ENCODE assay signal across 8 cellular contexts in genomic region chr11:6737872-6738466, GRCh38. TPM values are rescaled to one million over a fixed set of nuclear protein-coding genes. Genes with fewer than 3 reads are reported as not detected.
A peak's percentile ranks its signal among the peaks of the same experiment; 100 is the strongest.
DNase-seq lines count a peak whose midpoint lies in the region; ATAC-seq and TF ChIP-seq lines count a peak whose summit lies in the region.

No MANE protein-coding gene starts in this region.

- H3K27ac ChIP-seq in A673 (ENCODE audit: low read depth, low read length, poor library complexity, severe bottlenecking) (no peak overlapping the region), tibial nerve (no peak overlapping the region)
- H3K27ac ChIP-seq in naive thymus-derived CD4-positive, alpha-beta T cell (ENCODE audit: low read depth, low read length) = peak overlapping the region; percentile 61

- BruUV-seq in A673 (replicated peaks; lab: Mats Ljungman, UMichigan) = no TSS peak

- H3K4me1 Mint-ChIP-seq in naive thymus-derived CD4-positive, alpha-beta T cell = peaks cover 65 to 96% (median 86%) of the 10 kb centered on the region in 7 donors

- no peak for TF ChIP-seq EP300 in tibial nerve (IDR thresholded peaks at IDR 0.05)

- no peaks in the 10 kb centered on the region for H3K27me3 ChIP-seq in A673 (replicated peaks; ENCODE audit: insufficient read depth, low read depth, low read length, poor library complexity)
- no peaks in the 10 kb centered on the region for H3K27me3 ChIP-seq in naive thymus-derived CD4-positive, alpha-beta T cell (ENCODE audit: control insufficient read depth in 2 of 2, insufficient read depth in 2 of 2, low read length in 2 of 2)
- no peaks in the 10 kb centered on the region for H3K27me3 ChIP-seq in tibial nerve

- H3K4me3 Mint-ChIP-seq in naive thymus-derived CD4-positive, alpha-beta T cell = peak overlapping the region in 9 of 10 donors; percentile 4 to 90 (median 46)

- H3K36me3 Mint-ChIP-seq in naive thymus-derived CD4-positive, alpha-beta T cell = peaks cover 7 to 47% (median 32%) of the 10 kb centered on the region in 5 donors

- no peak for TF ChIP-seq POLR2A in tibial nerve (IDR thresholded peaks at IDR 0.05)

- intact Hi-C loops in A673 (cut with micrococcal nuclease; ENCODE audit: unreplicated experiment) = no loop called here
- intact Hi-C loops in naive thymus-derived CD4-positive, alpha-beta T cell (cut with micrococcal nuclease) = loop anchor here (1.0 to 2.0 kb wide), 3 partner anchors 8 to 35 kb away; no protein-coding TSS in a partner anchor

- peak; percentile 74 for TF ChIP-seq CTCF in A673 (conservative IDR thresholded peaks at IDR 0.05; ENCODE audit: low read depth, low read length)
- peak; percentile 70 for TF ChIP-seq CTCF in GM12873 (IDR thresholded peaks at IDR 0.05; ENCODE audit: insufficient read depth, low read depth, low read length, missing control alignments)
- peak; percentile 38 to 52 (median 50) for TF ChIP-seq CTCF in tibial nerve (IDR thresholded peaks at IDR 0.05)

- CTCF ChIA-PET in A673 (lab: Charles Lee) = interaction anchor here (0.6 to 1.0 kb wide), 2 partner anchors 45 to 359 kb away, joined by 4 to 8 read pairs; no protein-coding TSS in a partner anchor
- CTCF ChIA-PET in naive thymus-derived CD4-positive, alpha-beta T cell (lab: Charles Lee) = interaction anchor here (0.6 to 17.2 kb wide), 13 partner anchors 9 to 215 kb away, joined by 3 to 425 read pairs (median 3); partner anchors contain the start of gene TAF10

- DNase-seq in A673 (ENCODE audit: low spot score) = peak; percentile 67
- peak; percentile 7 for DNase-seq in NCI-H1048 (lab: John Stamatoyannopoulos, UW)
- peak; percentile 24 for DNase-seq in activated CD4-positive, alpha-beta T cell treated with anti-CD3 and anti-CD28 coated beads for 1 hour
- peak; percentile 69 for DNase-seq in effector CD4-positive, alpha-beta T cell
- DNase-seq in naive thymus-derived CD4-positive, alpha-beta T cell = peak in 8 of 9 donors; percentile 46 to 79 (median 72)
- peak in 1 of 2 donors; percentile 43 for DNase-seq in tibial nerve (ENCODE audit: low spot score in 2 of 2)

- POLR2A ChIA-PET in A673 (lab: Charles Lee; ENCODE audit: low non-redundant PET) = no interaction called here
- POLR2A ChIA-PET in naive thymus-derived CD4-positive, alpha-beta T cell (lab: Charles Lee) = interaction anchor here (0.6 to 10.0 kb wide), 10 partner anchors 8 to 127 kb away, joined by 3 to 76 read pairs (median 4); no protein-coding TSS in a partner anchor

- H3K4me3 ChIP-seq in A673 (ENCODE audit: low read depth, low read length, poor library complexity, severe bottlenecking) (no peak overlapping the region), tibial nerve (no peak overlapping the region)
- no peak overlapping the region for H3K4me3 ChIP-seq in naive thymus-derived CD4-positive, alpha-beta T cell (ENCODE audit: low read length)

- WGBS in tibial nerve, 2 donors = 28 to 42% methylated on average over 2 of the region's 2 CpGs

- H3K27ac Mint-ChIP-seq in naive thymus-derived CD4-positive, alpha-beta T cell = peak overlapping the region in 8 of 9 donors; percentile 34 to 92 (median 83)

- peak; percentile 90 for ATAC-seq in HG02678 (IDR thresholded peaks at IDR 0.05; ENCODE audit: unreplicated experiment)
- peak; percentile 86 for ATAC-seq in naive thymus-derived CD4-positive, alpha-beta T cell

- no peaks in the 10 kb centered on the region for H3K27me3 Mint-ChIP-seq in naive thymus-derived CD4-positive, alpha-beta T cell

- H3K9me3 ChIP-seq in A673 (ENCODE audit: low read depth, low read length, poor library complexity, severe bottlenecking) (no peaks in the 10 kb centered on the region), tibial nerve (peaks cover 0 to 6% (median 0%) of the 10 kb centered on the region in 4 donors)
- no peaks in the 10 kb centered on the region for H3K9me3 ChIP-seq in naive thymus-derived CD4-positive, alpha-beta T cell (ENCODE audit: control insufficient read depth in 2 of 3, low read length in 3 of 3)

- no peaks in the 10 kb centered on the region for H3K36me3 ChIP-seq in A673 (ENCODE audit: insufficient read depth, low read length, poor library complexity, severe bottlenecking)
- peaks cover 0 to 18% (median 5%) of the 10 kb centered on the region in 3 experiments for H3K36me3 ChIP-seq in naive thymus-derived CD4-positive, alpha-beta T cell (ENCODE audit: control insufficient read depth in 2 of 3, insufficient read depth in 3 of 3, low read length in 3 of 3)
- no peaks in the 10 kb centered on the region for H3K36me3 ChIP-seq in tibial nerve

- no peaks in the 10 kb centered on the region for H3K9me3 Mint-ChIP-seq in naive thymus-derived CD4-positive, alpha-beta T cell

- H3K4me1 ChIP-seq in A673 (ENCODE audit: insufficient read depth, low read length, poor library complexity, severe bottlenecking) = peaks cover 11% of the 10 kb centered on the region
- H3K4me1 ChIP-seq in naive thymus-derived CD4-positive, alpha-beta T cell (ENCODE audit: control insufficient read depth in 2 of 2, insufficient read depth in 2 of 2, low read length in 2 of 2) = peaks cover 70 to 73% of the 10 kb centered on the region in 2 donors
- peaks cover 0 to 5% (median 0%) of the 10 kb centered on the region in 4 donors for H3K4me1 ChIP-seq in tibial nerve

RNA-seq across cellular contexts. Expression of gene OR2AG2, which starts 33.8 kb away (rescaled TPM):
- total RNA-seq in A673 (2021) = not detected in 2 replicates
- total RNA-seq in naive thymus-derived CD4-positive, alpha-beta T cell = under 1 TPM in 1 of 5 experiments, not detected in 4; 0.15 TPM
- polyA plus RNA-seq in naive thymus-derived CD4-positive, alpha-beta T cell = not detected
- under 1 TPM in 2 of 4 donors, not detected in 2; 0.22 to 0.90 TPM for total RNA-seq in tibial nerve

RNA-seq across cellular contexts. Expression of gene OR2AG1, which starts 44.9 kb away (rescaled TPM):
- total RNA-seq in A673 (2021) = not detected in 2 replicates
- total RNA-seq in naive thymus-derived CD4-positive, alpha-beta T cell = not detected
- not detected for polyA plus RNA-seq in naive thymus-derived CD4-positive, alpha-beta T cell
- total RNA-seq in tibial nerve = not detected

RNA-seq across cellular contexts. Expression of gene MRPL17, which starts 54.8 kb away (rescaled TPM):
- total RNA-seq in A673 (2021) (82.5 and 98.5 TPM in 2 replicates), tibial nerve (10 to 100 TPM; 17.3 to 24.6 (median 21.6) TPM)
- total RNA-seq in naive thymus-derived CD4-positive, alpha-beta T cell = 10 to 100 TPM in 4 of 5 experiments, 1 to 10 TPM in 1; 10.0 to 70.3 (median 26.4) TPM
- polyA plus RNA-seq in naive thymus-derived CD4-positive, alpha-beta T cell = 10 to 100 TPM; 21.6 to 33.4 TPM
